20 cellular contexts compared by ENCODE assay signal in the genomic region with DNA sequence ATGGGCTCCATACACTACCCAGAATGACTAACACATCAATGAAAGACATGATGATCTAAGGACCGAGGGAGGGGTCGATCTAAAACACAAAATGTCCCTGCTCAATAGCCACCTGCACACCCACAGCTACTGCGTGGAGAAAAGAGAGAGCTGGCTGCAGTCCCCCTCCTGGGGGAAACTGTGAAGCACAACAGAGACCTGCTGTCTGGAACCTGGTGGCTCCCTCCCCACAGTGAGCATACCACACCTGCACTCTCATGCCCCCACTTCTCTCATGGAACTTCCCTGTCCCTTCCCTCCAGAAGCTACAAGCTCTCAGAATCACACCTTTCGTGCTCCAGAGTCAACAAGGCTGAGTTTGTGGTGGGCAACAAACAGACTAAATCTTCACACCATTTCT.
DNase-seq lines count a peak whose midpoint lies in the region; ATAC-seq, FAIRE-seq and TF ChIP-seq lines count a peak whose summit lies in the region.
"Had no signal": no experiment of that assay in that cellular context is flagged by ENCODE, and none has a peak within 500 bp of the region (broad histone marks: within the 10 kb centered on the region; RNA-seq: fewer than 3 reads in every experiment).

No MANE protein-coding gene starts in this region.

- TF ChIP-seq POLR2A in heart left ventricle (IDR thresholded peaks at IDR 0.05) = no peak

- no peaks in the 10 kb centered on the region for H3K36me3 ChIP-seq in GM23338 (ENCODE audit: insufficient read depth)
- no peaks in the 10 kb centered on the region for H3K36me3 ChIP-seq in Loucy (ENCODE audit: insufficient read depth, low read length)
- no peaks in the 10 kb centered on the region for H3K36me3 ChIP-seq in brain microvascular endothelial cell (replicated peaks)
- H3K36me3 ChIP-seq in heart left ventricle = no peaks in the 10 kb centered on the region
- H3K36me3 ChIP-seq in HAP-1 (replicated peaks) = no peaks in the 10 kb centered on the region
- H3K36me3 ChIP-seq in small intestine (ENCODE audit: control insufficient read depth in 2 of 2, insufficient read depth in 2 of 2, low read length in 2 of 2) = no peaks in the 10 kb centered on the region

- H3K4me2 ChIP-seq in GM23338 (no peak overlapping the region), Loucy (ENCODE audit: low read depth, low read length, poor library complexity, severe bottlenecking) (no peak overlapping the region)
- H3K4me2 ChIP-seq: KMS-11 had no signal

- peak; percentile 88 for ATAC-seq in GM23338
- no peak for ATAC-seq in heart left ventricle
- no peak for ATAC-seq in SK-N-SH treated with all-trans-retinoic acid at 6 μM for 48 hours

- DNase-seq in GM23338 (ENCODE audit: low spot score) (peak; percentile 29), brain microvascular endothelial cell (no peak), neural crest cell (ENCODE audit: low read depth, low spot score) (no peak), heart left ventricle (no peak), HAP-1 (ENCODE audit: low spot score in 2 of 2) (no peak), small intestine (no peak)
- DNase-seq: C1 segment of cervical spinal cord; GF-D8; NCI-H1092; NCI-H187; NCI-H345; NCI-H526; NK-92 treated with Interleukin-12 subunit alpha and Interleukin-12 subunit beta, amount 100 ng/mL, for 24 hours; OCI-M1; RPMI8226; SIG-M5 had no signal

- intact Hi-C loops in heart left ventricle (cut with DNase I) = no loop called here

- H3K79me2 ChIP-seq in GM23338 (replicated peaks; ENCODE audit: insufficient read depth) (no peaks in the 10 kb centered on the region), Loucy (ENCODE audit: insufficient read depth, low read length) (no peaks in the 10 kb centered on the region)

- in situ Hi-C loops in brain microvascular endothelial cell (cut with HindIII; ENCODE audit: low pct_ligation_motif_present, low sequenced_read_pairs) (no loop called here), HAP-1 (cut with MboI; ENCODE audit: low sequenced_read_pairs) (no loop called here)

- H4K20me1 ChIP-seq in GM23338 (replicated peaks; ENCODE audit: insufficient read depth) (no peaks in the 10 kb centered on the region), Loucy (ENCODE audit: insufficient read depth, low read length, poor library complexity, severe bottlenecking) (no peaks in the 10 kb centered on the region)

- H3K9me2 ChIP-seq in GM23338 (ENCODE audit: insufficient read depth) (peaks cover 3% of the 10 kb centered on the region; the same call in 1 of the 2 replicates), Loucy (replicated peaks; ENCODE audit: low read depth, low read length) (no peaks in the 10 kb centered on the region)

- H3K4me1 Mint-ChIP-seq in GM23338 (peaks cover 19% of the 10 kb centered on the region), neural crest cell (no peaks in the 10 kb centered on the region)

- peaks cover 10% of the 10 kb centered on the region; the same call in 2 of the 3 replicates for H3K36me3 Mint-ChIP-seq in GM23338 (ENCODE audit: low read depth)
- H3K36me3 Mint-ChIP-seq in neural crest cell (ENCODE audit: low read depth) = peaks cover 2% of the 10 kb centered on the region

- no peak overlapping the region for H3K9ac ChIP-seq in Loucy (ENCODE audit: low read depth, low read length, poor library complexity, severe bottlenecking)
- H3K9ac ChIP-seq: KMS-11 had no signal

- H3K27me3 Mint-ChIP-seq in GM23338 (ENCODE audit: insufficient read depth, low read depth, poor library complexity) (no peaks in the 10 kb centered on the region), neural crest cell (ENCODE audit: low read depth) (no peaks in the 10 kb centered on the region)

- H3F3A ChIP-seq in GM23338 (replicated peaks; ENCODE audit: low read depth) = no peaks in the 10 kb centered on the region
- no peaks in the 10 kb centered on the region for H3F3A ChIP-seq in Loucy (ENCODE audit: low read depth)

- peak; percentile 14 to 17; a peak in 1 of 4 replicates for TF ChIP-seq CTCF in GM23338 (conservative IDR thresholded peaks at IDR 0.05; ENCODE audit: low read depth in 2 of 2)
- peak; percentile 34; the same call in 1 of the 2 replicates for TF ChIP-seq CTCF in Loucy (conservative IDR thresholded peaks at IDR 0.05; ENCODE audit: low read length)
- TF ChIP-seq CTCF in brain microvascular endothelial cell (IDR thresholded peaks at IDR 0.05; ENCODE audit: low read depth, low read length, missing control alignments) = peak; percentile 29
- peak; percentile 19 for TF ChIP-seq CTCF in neural crest cell (conservative IDR thresholded peaks at IDR 0.05)
- no peak for TF ChIP-seq CTCF in heart left ventricle (IDR thresholded peaks at IDR 0.05)

- no peak for FAIRE-seq in small intestine (lab: Jason Lieb, UNC)
- FAIRE-seq: GM12892 had no signal

- peaks cover 6% of the 10 kb centered on the region; the same call in 1 of the 2 replicates for H3K9me3 ChIP-seq in Loucy (ENCODE audit: insufficient read depth, low read depth, low read length)
- H3K9me3 ChIP-seq in heart left ventricle = peaks cover 0 to 10% (median 0%) of the 10 kb centered on the region in 12 donors
- no peaks in the 10 kb centered on the region; the same call in 1 of the 2 replicates for H3K9me3 ChIP-seq in HAP-1
- H3K9me3 ChIP-seq in small intestine (ENCODE audit: control insufficient read depth, low read depth) = no peaks in the 10 kb centered on the region

- no peaks in the 10 kb centered on the region for H3K27me3 ChIP-seq in GM23338 (ENCODE audit: insufficient read depth)
- no peaks in the 10 kb centered on the region for H3K27me3 ChIP-seq in Loucy (ENCODE audit: insufficient read depth, low read length, poor library complexity, severe bottlenecking)
- no peaks in the 10 kb centered on the region for H3K27me3 ChIP-seq in brain microvascular endothelial cell (replicated peaks)
- H3K27me3 ChIP-seq in heart left ventricle = peaks cover 0 to 4% (median 0%) of the 10 kb centered on the region in 9 donors
- no peaks in the 10 kb centered on the region for H3K27me3 ChIP-seq in HAP-1 (ENCODE audit: low read depth)
- H3K27me3 ChIP-seq in small intestine (ENCODE audit: control insufficient read depth in 2 of 2, insufficient read depth in 2 of 2, low read length in 2 of 2) = no peaks in the 10 kb centered on the region

- H3K4me3 Mint-ChIP-seq in GM23338 = no peak overlapping the region
- no peak overlapping the region for H3K4me3 Mint-ChIP-seq in neural crest cell

- WGBS in heart left ventricle, 4 donors = 69 to 86% (median 76%) methylated on average over 4 of the region's 4 CpGs
- WGBS in small intestine, 3 donors = 77 to 90% (median 78%) methylated on average over 4 of the region's 4 CpGs

- H3K4me1 ChIP-seq in GM23338 (ENCODE audit: insufficient read depth) (no peaks in the 10 kb centered on the region; the same call in 1 of the 2 replicates), Loucy (ENCODE audit: insufficient read depth, low read length, poor library complexity, severe bottlenecking) (peaks cover 17% of the 10 kb centered on the region), heart left ventricle (no peaks in the 10 kb centered on the region), HAP-1 (no peaks in the 10 kb centered on the region), small intestine (ENCODE audit: control insufficient read depth in 2 of 2, insufficient read depth in 1 of 2, low read depth in 1 of 2, low read length in 1 of 2) (no peaks in the 10 kb centered on the region)

- H2AFZ ChIP-seq in GM23338 (no peak overlapping the region), Loucy (ENCODE audit: low read length) (no peak overlapping the region)

- H3K27ac ChIP-seq in GM23338 (ENCODE audit: low read depth) (no peak overlapping the region), brain microvascular endothelial cell (no peak overlapping the region), heart left ventricle (no peak overlapping the region), small intestine (ENCODE audit: low read depth in 1 of 2, low read length in 1 of 2) (no peak overlapping the region)
- H3K27ac ChIP-seq: KMS-11 had no signal

- H3K4me3 ChIP-seq in GM23338 (no peak overlapping the region), Loucy (ENCODE audit: low read length, poor library complexity, severe bottlenecking) (no peak overlapping the region), brain microvascular endothelial cell (ENCODE audit: low read depth, low read length) (no peak overlapping the region), heart left ventricle (no peak overlapping the region), HAP-1 (no peak overlapping the region), small intestine (ENCODE audit: low read depth in 1 of 2, low read length in 2 of 2) (no peak overlapping the region)

- H3K9me3 Mint-ChIP-seq in GM23338 (peaks cover 14% of the 10 kb centered on the region; the same call in 2 of the 3 replicates), neural crest cell (peaks cover 3% of the 10 kb centered on the region)

- H3K27ac Mint-ChIP-seq in GM23338 (no peak overlapping the region; the same call in 1 of the 2 replicates), neural crest cell (ENCODE audit: unreplicated experiment) (no peak overlapping the region)

TF ChIP-seq in SK-N-SH treated with all-trans-retinoic acid at 6 μM for 48 hours, 23 proteins besides CTCF, POLR2A, EP300 and RAD21 (continues in another document):
- TF ChIP-seq ESRRG (CRISPR knock-in tag; IDR thresholded peaks at IDR 0.05) (no peak), ARNTL (CRISPR knock-in tag; IDR thresholded peaks at IDR 0.05; ENCODE audit: borderline replicate concordance, low read depth) (no peak), ISL1 (CRISPR knock-in tag; IDR thresholded peaks at IDR 0.05) (no peak), BACH2 (CRISPR knock-in tag; IDR thresholded peaks at IDR 0.05; ENCODE audit: borderline replicate concordance) (no peak)
- TF ChIP-seq, protein P1, sequence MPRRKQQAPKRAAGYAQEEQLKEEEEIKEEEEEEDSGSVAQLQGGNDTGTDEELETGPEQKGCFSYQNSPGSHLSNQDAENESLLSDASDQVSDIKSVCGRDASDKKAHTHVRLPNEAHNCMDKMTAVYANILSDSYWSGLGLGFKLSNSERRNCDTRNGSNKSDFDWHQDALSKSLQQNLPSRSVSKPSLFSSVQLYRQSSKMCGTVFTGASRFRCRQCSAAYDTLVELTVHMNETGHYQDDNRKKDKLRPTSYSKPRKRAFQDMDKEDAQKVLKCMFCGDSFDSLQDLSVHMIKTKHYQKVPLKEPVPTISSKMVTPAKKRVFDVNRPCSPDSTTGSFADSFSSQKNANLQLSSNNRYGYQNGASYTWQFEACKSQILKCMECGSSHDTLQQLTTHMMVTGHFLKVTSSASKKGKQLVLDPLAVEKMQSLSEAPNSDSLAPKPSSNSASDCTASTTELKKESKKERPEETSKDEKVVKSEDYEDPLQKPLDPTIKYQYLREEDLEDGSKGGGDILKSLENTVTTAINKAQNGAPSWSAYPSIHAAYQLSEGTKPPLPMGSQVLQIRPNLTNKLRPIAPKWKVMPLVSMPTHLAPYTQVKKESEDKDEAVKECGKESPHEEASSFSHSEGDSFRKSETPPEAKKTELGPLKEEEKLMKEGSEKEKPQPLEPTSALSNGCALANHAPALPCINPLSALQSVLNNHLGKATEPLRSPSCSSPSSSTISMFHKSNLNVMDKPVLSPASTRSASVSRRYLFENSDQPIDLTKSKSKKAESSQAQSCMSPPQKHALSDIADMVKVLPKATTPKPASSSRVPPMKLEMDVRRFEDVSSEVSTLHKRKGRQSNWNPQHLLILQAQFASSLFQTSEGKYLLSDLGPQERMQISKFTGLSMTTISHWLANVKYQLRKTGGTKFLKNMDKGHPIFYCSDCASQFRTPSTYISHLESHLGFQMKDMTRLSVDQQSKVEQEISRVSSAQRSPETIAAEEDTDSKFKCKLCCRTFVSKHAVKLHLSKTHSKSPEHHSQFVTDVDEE (CRISPR knock-in tag; IDR thresholded peaks at IDR 0.05) = no peak

Comparison
In these comparisons a context has a peak if more than half of its experiments do, and no peak if none do; other contexts are left out.
1. CTCF ChIP-seq: peak in GM23338 (2 of 2), Loucy (single experiment), brain microvascular endothelial cell (single experiment) and neural crest cell (single experiment); none in heart left ventricle (0 of 12).